ENCODE assay signal across 25 cellular contexts in the genomic region with DNA sequence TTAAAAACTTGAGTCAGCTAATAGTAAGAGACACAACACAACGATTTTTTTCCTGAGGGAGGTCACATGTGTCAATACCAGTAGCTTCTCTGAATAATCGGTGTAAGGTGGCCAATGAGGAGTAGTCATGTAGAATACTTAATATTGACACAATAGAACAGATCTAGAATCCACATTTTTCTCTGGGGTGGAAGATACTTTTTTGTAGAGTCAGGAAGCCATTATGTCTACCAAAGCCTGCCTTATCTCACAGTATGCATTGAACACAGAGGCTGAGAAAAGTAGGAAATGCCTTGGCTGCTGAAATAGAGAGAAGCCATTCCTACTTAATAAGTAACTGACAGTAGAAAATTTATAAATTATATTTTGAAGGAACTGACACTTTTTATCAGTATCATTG.
A peak's percentile ranks its signal among the peaks of the same experiment; 100 is the strongest.
DNase-seq lines count a peak whose midpoint lies in the region; ATAC-seq and TF ChIP-seq lines count a peak whose summit lies in the region.
"Had no signal": no experiment of that assay in that cellular context is flagged by ENCODE, and none has a peak within 500 bp of the region (broad histone marks: within the 10 kb centered on the region; RNA-seq: fewer than 3 reads in every experiment).

No MANE protein-coding gene starts in this region.

- in situ Hi-C loops in ACHN (cut with HindIII; ENCODE audit: low pct_ligation_motif_present, low pct_unique_long_range_greater_than_20kb, low sequenced_read_pairs): no loop called here
- in situ Hi-C loops in IMR-90 (cut with MboI; ENCODE audit: low sequenced_read_pairs): loop anchor here (10.0 to 25.0 kb wide), 2 partner anchors 502 to 1121 kb away; partner anchors contain the start of gene BDNF

- no peak overlapping the region for H2AFZ ChIP-seq in IMR-90 (replicated peaks; ENCODE audit: low read length, poor library complexity)
- H2AFZ ChIP-seq: parathyroid adenoma had no signal

- H3K4me3 ChIP-seq in IMR-90 (ENCODE audit: insufficient read depth, low read depth, low read length): no peak overlapping the region
- no peak overlapping the region for H3K4me3 ChIP-seq in mesodermal cell (ENCODE audit: extremely low read depth, insufficient read depth, low read length, poor library complexity, severe bottlenecking)
- H3K4me3 ChIP-seq in sigmoid colon: no peak overlapping the region
- H3K4me3 ChIP-seq: coronary artery, mucosa of descending colon had no signal

- peak overlapping the region; percentile 73; the same call in 1 of the 2 replicates for H3K9ac ChIP-seq in IMR-90 (ENCODE audit: low read depth, low read length)
- H3K9ac ChIP-seq: parathyroid adenoma had no signal

- H4K20me1 ChIP-seq in IMR-90 (ENCODE audit: insufficient read depth, low read length): no peaks in the 10 kb centered on the region

- H3K9me1 ChIP-seq in IMR-90 (ENCODE audit: insufficient read depth, low read length): no peaks in the 10 kb centered on the region

- ATAC-seq in IMR-90 (ENCODE audit: low read depth) (no peak), HG03571 (IDR thresholded peaks at IDR 0.05; ENCODE audit: unreplicated experiment) (no peak)
- ATAC-seq: mucosa of descending colon; stimulated activated effector memory CD8-positive, alpha-beta T cell treated with anti-CD3 and anti-CD28 coated beads, Interleukin-12 subunit alpha, Interleukin-12 subunit beta, amount 100 ng/mL, for 72 hours had no signal

- no peak overlapping the region for H2AK9ac ChIP-seq in IMR-90 (replicated peaks; ENCODE audit: low read depth, low read length, poor library complexity)

- TF ChIP-seq RAD21 in IMR-90 (IDR thresholded peaks at IDR 0.05; ENCODE audit: low read length): no peak

- H3K23ac ChIP-seq in IMR-90 (ENCODE audit: low read depth, low read length): peak overlapping the region; percentile 98

- DNase-seq in ACHN (peak; percentile 48), IMR-90 (no peak), chondrocyte (ENCODE audit: low spot score) (no peak), sigmoid colon (no peak)
- no peak for DNase-seq in effector CD4-positive, alpha-beta T cell
- no peak for DNase-seq in stimulated activated CD4-positive, alpha-beta T cell treated with anti-CD3 and anti-CD28 coated beads, Interleukin-1b, Interleukin-23, amount 100 ng/mL, for 48 hours
- DNase-seq: activated B cell treated with CpG ODN at 0.5 μM for 24 hours; amygdala; mucosa of descending colon; NCI-H1092 treated with DMSO at 0.1 percent for 48 hours; NCI-H187; NCI-H526; nephron progenitor cell; NK-92 treated with Interleukin-12 subunit alpha and Interleukin-12 subunit beta, amount 100 ng/mL, for 24 hours; SHP77; stimulated activated CD4-positive, alpha-beta T cell treated with anti-CD3 and anti-CD28 coated beads, Interleukin-12 subunit alpha, Interleukin-12 subunit beta, amount 100 ng/mL, for 4 hours; stimulated activated CD4-positive, alpha-beta T cell treated with anti-CD3 and anti-CD28 coated beads, Interleukin-4, amount 100 ng/mL, for 24 hours; trophoblast cell had no signal

- peak overlapping the region; percentile 99 for H2BK120ac ChIP-seq in IMR-90 (ENCODE audit: low read depth, low read length)

- peaks cover 50% of the 10 kb centered on the region for H3K4me1 Mint-ChIP-seq in chondrocyte (ENCODE audit: low read depth)
- H3K4me1 Mint-ChIP-seq: activated B cell treated with CpG ODN at 0.5 μM for 24 hours; activated naive CD4-positive, alpha-beta T cell treated with anti-CD3 and anti-CD28 coated beads, Interleukin-2, amount 50 U/mL, for 24 hours; CD14-positive monocyte; stimulated activated effector memory CD8-positive, alpha-beta T cell treated with anti-CD3 and anti-CD28 coated beads, Interleukin-12 subunit alpha, Interleukin-12 subunit beta, amount 100 ng/mL, for 72 hours had no signal

- H4K91ac ChIP-seq in IMR-90 (ENCODE audit: insufficient read depth, low read depth, low read length): peak overlapping the region; percentile 100

- H3K18ac ChIP-seq in IMR-90 (ENCODE audit: low read depth, low read length): peak overlapping the region; percentile 100

- H3K56ac ChIP-seq in IMR-90 (ENCODE audit: extremely low read depth, insufficient read depth, low read length): peak overlapping the region; percentile 99

- H3K27ac Mint-ChIP-seq in chondrocyte (ENCODE audit: unreplicated experiment): peak overlapping the region; percentile 77
- H3K27ac Mint-ChIP-seq: activated B cell treated with CpG ODN at 0.5 μM for 24 hours; activated naive CD4-positive, alpha-beta T cell treated with anti-CD3 and anti-CD28 coated beads, Interleukin-2, amount 50 U/mL, for 24 hours; CD14-positive monocyte; nephron progenitor cell; stimulated activated effector memory CD8-positive, alpha-beta T cell treated with anti-CD3 and anti-CD28 coated beads, Interleukin-12 subunit alpha, Interleukin-12 subunit beta, amount 100 ng/mL, for 72 hours had no signal

- peaks cover 9% of the 10 kb centered on the region for H3K9me3 Mint-ChIP-seq in chondrocyte (ENCODE audit: low read depth)
- H3K9me3 Mint-ChIP-seq: activated B cell treated with CpG ODN at 0.5 μM for 24 hours; activated naive CD4-positive, alpha-beta T cell treated with anti-CD3 and anti-CD28 coated beads, Interleukin-2, amount 50 U/mL, for 24 hours; nephron progenitor cell had no signal

- no peak for TF ChIP-seq POLR2A in IMR-90 (IDR thresholded peaks at IDR 0.05; ENCODE audit: low read depth, low read length)
- TF ChIP-seq POLR2A in sigmoid colon (IDR thresholded peaks at IDR 0.05): no peak

- peak overlapping the region; percentile 99 for H2BK20ac ChIP-seq in IMR-90 (ENCODE audit: low read depth, low read length)

- H3K27ac ChIP-seq in IMR-90 (ENCODE audit: insufficient read depth, low read length) (peak overlapping the region; percentile 94), mesodermal cell (ENCODE audit: low read depth, low read length, severe bottlenecking) (peak overlapping the region; percentile 93), sigmoid colon (no peak overlapping the region)
- H3K27ac ChIP-seq: coronary artery, parathyroid adenoma had no signal

- H3K36me3 ChIP-seq in IMR-90 (ENCODE audit: control insufficient read depth, insufficient read depth, low read length) (no peaks in the 10 kb centered on the region), mesodermal cell (ENCODE audit: control insufficient read depth, insufficient read depth, low read length) (no peaks in the 10 kb centered on the region), sigmoid colon (no peaks in the 10 kb centered on the region)

- H3K4ac ChIP-seq in IMR-90 (ENCODE audit: low read depth, low read length): peak overlapping the region; percentile 95

- TF ChIP-seq CTCF in IMR-90 (conservative IDR thresholded peaks at IDR 0.05; ENCODE audit: low read depth, low read length): no peak
- TF ChIP-seq CTCF in chondrocyte (IDR thresholded peaks at IDR 0.05): no peak
- no peak for TF ChIP-seq CTCF in sigmoid colon (IDR thresholded peaks at IDR 0.05)

- H3K79me1 ChIP-seq in IMR-90 (ENCODE audit: low read depth in 1 of 2, low read length in 2 of 2): no peaks in the 10 kb centered on the region

- H3K4me3 Mint-ChIP-seq in chondrocyte (ENCODE audit: unreplicated experiment): no peak overlapping the region
- H3K4me3 Mint-ChIP-seq: activated B cell treated with CpG ODN at 0.5 μM for 24 hours; activated naive CD4-positive, alpha-beta T cell treated with anti-CD3 and anti-CD28 coated beads, Interleukin-2, amount 50 U/mL, for 24 hours; CD14-positive monocyte; nephron progenitor cell; stimulated activated effector memory CD8-positive, alpha-beta T cell treated with anti-CD3 and anti-CD28 coated beads, Interleukin-12 subunit alpha, Interleukin-12 subunit beta, amount 100 ng/mL, for 72 hours had no signal

- no CpG with 5 or more reads among the region's 2 CpGs for WGBS in IMR-90 (ENCODE audit: extremely low coverage in 2 of 2, insufficient read length in 1 of 2), 2 experiments
- no CpG with 5 or more reads among the region's 2 CpGs for WGBS in mesodermal cell (ENCODE audit: insufficient coverage in 2 of 2), 2 experiments
- WGBS in sigmoid colon, 2 donors: 13 to 28% methylated on average over 2 of the region's 2 CpGs

- no peak overlapping the region for H3K4me2 ChIP-seq in IMR-90 (ENCODE audit: low read depth, low read length)

- H3K27me3 Mint-ChIP-seq in chondrocyte (ENCODE audit: low read depth): no peaks in the 10 kb centered on the region
- H3K27me3 Mint-ChIP-seq: activated B cell treated with CpG ODN at 0.5 μM for 24 hours; activated naive CD4-positive, alpha-beta T cell treated with anti-CD3 and anti-CD28 coated beads, Interleukin-2, amount 50 U/mL, for 24 hours had no signal

- BruUV-seq in IMR-90 (replicated peaks; lab: Mats Ljungman, UMichigan): no TSS peak

- peak overlapping the region; percentile 95 to 96 for H4K8ac ChIP-seq in IMR-90 (ENCODE audit: low read depth in 2 of 2, low read length in 2 of 2)

- peak overlapping the region; percentile 99 for H2BK5ac ChIP-seq in IMR-90 (ENCODE audit: low read depth, low read length, poor library complexity, severe bottlenecking)

- dilution Hi-C loops in IMR-90 (cut with HindIII; ENCODE audit: low sequenced_read_pairs, unreplicated experiment): no loop called here

- peak overlapping the region; percentile 84; the same call in 2 of the 3 replicates for H2BK15ac ChIP-seq in IMR-90 (ENCODE audit: low read depth, low read length)

- H3K14ac ChIP-seq in IMR-90 (replicated peaks; ENCODE audit: low read depth, low read length): peak overlapping the region; percentile 97

- peak overlapping the region; percentile 99 for H4K5ac ChIP-seq in IMR-90 (ENCODE audit: low read depth, low read length)

- H3K9me3 ChIP-seq in IMR-90 (ENCODE audit: control insufficient read depth, insufficient read depth, low read length) (no peaks in the 10 kb centered on the region), mesodermal cell (ENCODE audit: control insufficient read depth, low read length) (no peaks in the 10 kb centered on the region), sigmoid colon (no peaks in the 10 kb centered on the region)
- H3K9me3 ChIP-seq: mucosa of descending colon had no signal

- intact Hi-C loops in IMR-90 (cut with micrococcal nuclease): loop anchor here (1.0 to 5.0 kb wide), 4 partner anchors 76 to 1116 kb away; no protein-coding TSS in a partner anchor
- intact Hi-C loops in sigmoid colon (cut with DNase I): no loop called here

- peaks cover 10% of the 10 kb centered on the region for H3K4me1 ChIP-seq in IMR-90 (ENCODE audit: control insufficient read depth, insufficient read depth, low read length)
- peaks cover 33% of the 10 kb centered on the region for H3K4me1 ChIP-seq in mesodermal cell (ENCODE audit: control insufficient read depth, insufficient read depth, low read length, poor library complexity, severe bottlenecking)
- peaks cover 0 to 12% (median 6%) of the 10 kb centered on the region in 4 donors for H3K4me1 ChIP-seq in sigmoid colon
- H3K4me1 ChIP-seq: parathyroid adenoma had no signal

- POLR2A ChIA-PET in IMR-90 (lab: Charles Lee; ENCODE audit: unreplicated experiment): no interaction called here

- no peaks in the 10 kb centered on the region for H3K36me3 Mint-ChIP-seq in chondrocyte (ENCODE audit: low read depth)
- H3K36me3 Mint-ChIP-seq: activated naive CD4-positive, alpha-beta T cell treated with anti-CD3 and anti-CD28 coated beads, Interleukin-2, amount 50 U/mL, for 24 hours; CD14-positive monocyte; stimulated activated effector memory CD8-positive, alpha-beta T cell treated with anti-CD3 and anti-CD28 coated beads, Interleukin-12 subunit alpha, Interleukin-12 subunit beta, amount 100 ng/mL, for 72 hours had no signal

- CTCF ChIA-PET in IMR-90 (lab: Yijun Ruan, JAX): no interaction called here

- H3K27me3 ChIP-seq in IMR-90 (ENCODE audit: control insufficient read depth, insufficient read depth, low read length) (no peaks in the 10 kb centered on the region), sigmoid colon (no peaks in the 10 kb centered on the region)

- TF ChIP-seq EP300 in sigmoid colon (IDR thresholded peaks at IDR 0.05): no peak

- H2AK5ac ChIP-seq in IMR-90 (ENCODE audit: low read depth, low read length): peak overlapping the region; percentile 96

Comparison
In these comparisons a context has a peak if more than half of its experiments do, and no peak if none do; other contexts are left out.
1. H3K27ac ChIP-seq: peak in IMR-90 (single experiment) and mesodermal cell (single experiment); none in sigmoid colon (0 of 4).